Comparison of ENCODE assay signal across 15 cellular contexts in the genomic region with DNA sequence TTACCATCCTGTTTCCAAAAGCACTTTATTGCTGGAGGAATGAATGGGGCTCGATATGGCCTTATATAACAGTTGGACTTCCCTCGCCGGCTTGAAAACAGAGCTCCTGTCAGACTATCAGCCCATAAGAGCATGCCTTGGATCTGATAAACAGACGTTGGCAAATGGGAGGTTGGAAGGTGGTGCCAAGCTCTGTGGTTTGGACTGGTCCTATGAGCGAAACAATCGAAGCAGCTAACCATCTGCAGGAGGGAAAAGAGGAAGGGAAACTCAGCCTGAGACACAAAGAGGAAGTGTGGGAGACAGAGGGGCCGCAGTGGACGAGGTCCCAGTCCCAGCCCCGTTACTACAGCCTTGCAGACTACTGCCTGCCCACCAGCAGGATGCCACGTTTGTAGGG.
DNase-seq lines count a peak whose midpoint lies in the region; ATAC-seq and TF ChIP-seq lines count a peak whose summit lies in the region.
"Had no signal": no experiment of that assay in that cellular context is flagged by ENCODE, and none has a peak within 500 bp of the region (broad histone marks: within the 10 kb centered on the region; RNA-seq: fewer than 3 reads in every experiment).

No MANE protein-coding gene starts in this region.

- H3K27me3 ChIP-seq in prostate gland (replicated peaks; ENCODE audit: insufficient read depth): no peaks in the 10 kb centered on the region
- H3K27me3 ChIP-seq: ovary had no signal

- no peaks in the 10 kb centered on the region for H3K36me3 Mint-ChIP-seq in activated CD4-positive, alpha-beta memory T cell treated with anti-CD3 and anti-CD28 coated beads for 36 hours

- POLR2A ChIA-PET in activated CD4-positive, alpha-beta memory T cell treated with anti-CD3 and anti-CD28 coated beads for 36 hours (lab: Charles Lee): no interaction called here

- no peak overlapping the region for H3K4me3 Mint-ChIP-seq in activated CD4-positive, alpha-beta memory T cell treated with anti-CD3 and anti-CD28 coated beads for 36 hours
- H3K4me3 Mint-ChIP-seq: activated naive CD4-positive, alpha-beta T cell treated with anti-CD3 and anti-CD28 coated beads for 36 hours had no signal

- H3K27ac ChIP-seq in prostate gland: no peak overlapping the region
- H3K27ac ChIP-seq: ovary had no signal

- H3K9me3 Mint-ChIP-seq in activated CD4-positive, alpha-beta memory T cell treated with anti-CD3 and anti-CD28 coated beads for 36 hours: no peaks in the 10 kb centered on the region
- H3K9me3 Mint-ChIP-seq: activated naive CD4-positive, alpha-beta T cell treated with anti-CD3 and anti-CD28 coated beads for 36 hours had no signal

- no peaks in the 10 kb centered on the region for H3K36me3 ChIP-seq in prostate gland
- H3K36me3 ChIP-seq: ovary had no signal

- TF ChIP-seq CTCF in prostate gland (IDR thresholded peaks at IDR 0.05) (no peak), GM13977 (IDR thresholded peaks at IDR 0.05; ENCODE audit: extremely low read depth, insufficient read depth, missing control alignments) (no peak)

- intact Hi-C loops in prostate gland (cut with DNase I): no loop called here
- intact Hi-C loops in activated CD4-positive, alpha-beta memory T cell treated with anti-CD3 and anti-CD28 coated beads for 36 hours (cut with micrococcal nuclease): no loop called here

- peaks cover 3% of the 10 kb centered on the region for H3K27me3 Mint-ChIP-seq in activated CD4-positive, alpha-beta memory T cell treated with anti-CD3 and anti-CD28 coated beads for 36 hours

- peak; percentile 46 for ATAC-seq in GM18858 (IDR thresholded peaks at IDR 0.05; ENCODE audit: unreplicated experiment)
- ATAC-seq in HG03175 (IDR thresholded peaks at IDR 0.05; ENCODE audit: unreplicated experiment): peak; percentile 81
- ATAC-seq: left colon had no signal

- no peak for TF ChIP-seq POLR2A in prostate gland (IDR thresholded peaks at IDR 0.05)

- H3K4me3 ChIP-seq in prostate gland: no peak overlapping the region
- H3K4me3 ChIP-seq: ovary had no signal

- H3K9me3 ChIP-seq in prostate gland: no peaks in the 10 kb centered on the region
- H3K9me3 ChIP-seq: ovary had no signal

- no peaks in the 10 kb centered on the region for H3K4me1 ChIP-seq in prostate gland (replicated peaks)

- WGBS in prostate gland: 31% methylated on average over 10 of the region's 10 CpGs

- H3K27ac Mint-ChIP-seq in activated CD4-positive, alpha-beta memory T cell treated with anti-CD3 and anti-CD28 coated beads for 36 hours: no peak overlapping the region
- H3K27ac Mint-ChIP-seq: activated naive CD4-positive, alpha-beta T cell treated with anti-CD3 and anti-CD28 coated beads for 36 hours had no signal

- CTCF ChIA-PET in activated CD4-positive, alpha-beta memory T cell treated with anti-CD3 and anti-CD28 coated beads for 36 hours (lab: Charles Lee): no interaction called here

- in situ Hi-C loops in GM13977 (cut with MboI; ENCODE audit: low pct_unique_long_range_greater_than_20kb, low sequenced_read_pairs, unreplicated experiment): no loop called here

- DNase-seq in SKM-1 (lab: John Stamatoyannopoulos, UW; ENCODE audit: unreplicated experiment): peak; percentile 92
- DNase-seq in prostate gland (ENCODE audit: low spot score): peak; percentile 45
- no peak for DNase-seq in GM13977 (ENCODE audit: low spot score)
- no peak for DNase-seq in activated CD4-positive, alpha-beta memory T cell treated with anti-CD3 and anti-CD28 coated beads for 36 hours
- no peak for DNase-seq in SHP77 (lab: John Stamatoyannopoulos, UW)
- DNase-seq: activated CD4-positive, alpha-beta T cell treated with anti-CD3 and anti-CD28 coated beads for 1 hour; activated naive CD4-positive, alpha-beta T cell treated with anti-CD3 and anti-CD28 coated beads for 36 hours; DMS153; foreskin fibroblast; NCI-H2081 treated with DMSO at 0.1 percent for 48 hours; ovary; stimulated activated CD4-positive, alpha-beta T cell treated with anti-CD3 and anti-CD28 coated beads, Interleukin-4, amount 100 ng/mL, for 24 hours had no signal

- H3K4me1 Mint-ChIP-seq in activated CD4-positive, alpha-beta memory T cell treated with anti-CD3 and anti-CD28 coated beads for 36 hours (ENCODE audit: low read depth): no peaks in the 10 kb centered on the region

Comparison
In these comparisons a context has a peak if more than half of its experiments do, and no peak if none do; other contexts are left out.
1. DNase-seq: peak in SKM-1 (single experiment) and prostate gland (single experiment); none in GM13977 (single experiment), activated CD4-positive, alpha-beta memory T cell treated with anti-CD3 and anti-CD28 coated beads for 36 hours (single experiment) and SHP77 (0 of 2).